ENCODE assay signal across 9 cellular contexts in the genomic region with DNA sequence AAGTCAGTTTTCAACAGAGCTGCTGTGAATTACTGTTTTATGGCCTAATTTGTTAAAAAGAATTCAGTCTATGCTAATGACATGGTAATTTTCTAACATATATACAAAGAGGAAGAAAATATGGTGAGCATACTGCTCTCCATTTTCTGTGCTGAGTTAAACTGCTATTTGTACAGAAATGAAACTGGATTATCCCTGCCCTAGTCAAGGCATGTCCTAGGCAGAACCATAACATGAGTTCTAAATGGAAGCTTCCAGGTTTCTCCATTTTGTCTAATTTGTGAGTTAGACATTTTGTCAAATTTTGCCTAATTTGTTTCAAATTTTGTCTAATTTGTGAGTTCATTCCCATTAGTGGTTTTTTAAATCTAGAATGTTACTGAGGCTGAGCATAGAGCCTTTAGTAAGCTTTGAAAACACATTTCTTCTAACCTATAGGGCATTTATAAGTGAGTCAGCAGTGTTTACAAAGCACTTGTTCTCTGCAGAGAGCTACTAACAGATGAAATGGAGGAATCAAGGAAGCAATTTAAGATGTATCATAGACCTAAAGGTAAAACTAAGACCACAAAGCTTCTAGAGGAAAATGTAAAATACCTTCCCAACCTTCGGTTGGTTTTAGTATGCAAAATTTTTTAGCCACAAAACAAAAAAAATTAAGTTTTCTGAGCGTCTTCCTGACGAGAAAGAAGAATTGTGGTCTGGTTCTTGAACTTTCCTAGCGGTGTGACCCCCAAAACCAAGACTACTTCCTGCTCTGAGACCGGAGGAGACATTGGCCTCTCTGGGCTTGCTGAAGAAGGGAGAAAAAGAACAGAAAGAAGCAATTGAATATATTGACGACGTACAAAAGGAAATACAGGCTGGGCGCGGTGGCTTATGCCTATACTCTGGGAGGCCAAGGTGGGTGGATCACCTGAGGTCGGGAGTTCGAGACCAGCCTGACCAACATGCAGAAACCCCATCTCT. TPM values are rescaled to one million over a fixed set of nuclear protein-coding genes. Genes with fewer than 3 reads are reported as not detected.
DNase-seq lines count a peak whose midpoint lies in the region; ATAC-seq, FAIRE-seq and TF ChIP-seq lines count a peak whose summit lies in the region.
"Had no signal": no experiment of that assay in that cellular context is flagged by ENCODE, and none has a peak within 500 bp of the region (broad histone marks: within the 10 kb centered on the region; RNA-seq: fewer than 3 reads in every experiment).

No MANE protein-coding gene starts in this region.

- H3K27me3 ChIP-seq in GM12878 (replicated peaks in 1 of 2; ENCODE audit: control insufficient read depth in 2 of 2, insufficient read depth in 2 of 2, low read length in 1 of 2) = no peaks in the 10 kb centered on the region

- 8% methylated on average over 11 of the region's 11 CpGs for WGBS in GM12878 (ENCODE audit: insufficient coverage, insufficient replicate concordance, low lambda C conversion rate, missing lambda C conversion rate)

- H3K27ac ChIP-seq in GM12878 (ENCODE audit: control insufficient read depth, insufficient read depth) = no peak overlapping the region

- no peak for TF ChIP-seq RAD21 in GM12878 (IDR thresholded peaks at IDR 0.05; ENCODE audit: insufficient read depth, low read depth, low read length)

- ATAC-seq in GM21390 (IDR thresholded peaks at IDR 0.05; ENCODE audit: unreplicated experiment) (peak; percentile 62), HG03460 (IDR thresholded peaks at IDR 0.05; ENCODE audit: unreplicated experiment) (peak; percentile 65), GM12878 (peak; percentile 37), GM18505 (IDR thresholded peaks at IDR 0.05; ENCODE audit: unreplicated experiment) (no peak)

- POLR2A ChIA-PET in GM12878 (lab: Charles Lee) = no interaction called here

- CTCF ChIA-PET in GM12878 (lab: Yijun Ruan, JAX) = interaction anchor here (1.0 to 3.1 kb wide), 9 partner anchors 9 to 112 kb away, joined by 3 to 18 read pairs (median 6); no protein-coding TSS in a partner anchor

- SMC1A ChIA-PET in GM12878 (lab: Charles Lee; ENCODE audit: uncharacterized antibody, unreplicated experiment) = interaction anchor here (0.7 to 3.4 kb wide), 11 partner anchors 9 to 101 kb away, joined by 3 to 21 read pairs (median 5); a partner anchor contains a TSS

- H2AFZ ChIP-seq in GM12878 (ENCODE audit: control insufficient read depth, low read depth, low read length) = no peak overlapping the region

- RAD21 ChIA-PET in GM12878 (lab: Charles Lee; ENCODE audit: unreplicated experiment) = interaction anchor here (1.0 to 2.1 kb wide), 3 partner anchors 10 to 38 kb away, joined by 4 to 9 read pairs (median 6); a partner anchor contains a TSS

- BruUV-seq in GM12878 (replicated peaks; lab: Mats Ljungman, UMichigan) = no TSS peak

- FAIRE-seq in GM12878 (lab: Jason Lieb, UNC) = peak; percentile 62

- H3K79me2 ChIP-seq in GM12878 (ENCODE audit: control insufficient read depth, insufficient read depth, low read length) = no peaks in the 10 kb centered on the region

- H4K20me1 ChIP-seq in GM12878 (ENCODE audit: control insufficient read depth, insufficient read depth) = no peaks in the 10 kb centered on the region

- H3K4me2 ChIP-seq in GM12878 (ENCODE audit: control insufficient read depth, insufficient read depth) = peak overlapping the region; percentile 4; the same call in 1 of the 2 replicates

- no peak for TF ChIP-seq CTCF in GM12878 (IDR thresholded peaks at IDR 0.05 in 2 of 3, conservative IDR thresholded peaks at IDR 0.05 in 1 of 3; ENCODE audit: control insufficient read depth in 2 of 3, extremely low read depth in 1 of 3, insufficient read depth in 1 of 3, low read depth in 3 of 3, low read length in 3 of 3)

- H3K9me3 ChIP-seq in GM12878 (replicated peaks; ENCODE audit: control insufficient read depth, insufficient read depth, low read length) = no peaks in the 10 kb centered on the region

- TF ChIP-seq POLR2A in GM12878 (IDR thresholded peaks at IDR 0.05; ENCODE audit: low read depth, low read length) (no peak), GM18505 (IDR thresholded peaks at IDR 0.05; ENCODE audit: borderline replicate concordance, extremely low read depth, insufficient read depth, insufficient read length) (no peak)

- H3K36me3 ChIP-seq in GM12878 (ENCODE audit: control insufficient read depth in 2 of 2, insufficient read depth in 2 of 2, low read length in 1 of 2) = no peaks in the 10 kb centered on the region

- DNase-seq in DMS53 (lab: John Stamatoyannopoulos, UW) (peak; percentile 55), GM12878 (ENCODE audit: low read depth, low spot score) (no peak), G401 (ENCODE audit: low spot score) (no peak), NCI-H1048 (lab: John Stamatoyannopoulos, UW) (no peak), SKM-1 (lab: John Stamatoyannopoulos, UW; ENCODE audit: unreplicated experiment) (no peak)
- DNase-seq: NCI-H1417 treated with DMSO at 0.1 percent for 48 hours had no signal

- in situ Hi-C loops in GM12878 (cut with MboI) = no loop called here
- in situ Hi-C loops in G401 (cut with HindIII; ENCODE audit: low sequenced_read_pairs) = no loop called here

- peaks cover 7% of the 10 kb centered on the region; the same call in 1 of the 2 replicates for H3K4me1 ChIP-seq in GM12878 (ENCODE audit: control insufficient read depth, insufficient read depth, low read length)

- intact Hi-C loops in GM12878 (cut with micrococcal nuclease; ENCODE audit: unreplicated experiment) = no loop called here

- H3K4me3 ChIP-seq in GM12878 = no peak overlapping the region

- no peak for TF ChIP-seq EP300 in GM12878 (IDR thresholded peaks at IDR 0.05; ENCODE audit: borderline replicate concordance in 1 of 2, control insufficient read depth in 1 of 2, low read depth in 2 of 2, low read length in 2 of 2)

- H3K9ac ChIP-seq in GM12878 (ENCODE audit: control insufficient read depth, insufficient read depth, low read length) = no peak overlapping the region

TF ChIP-seq in GM12878, 131 proteins besides CTCF, POLR2A, EP300 and RAD21 (continues in another document):
- 0 out of 4 replicates have a peak, but pooled peaks have one; percentile 17 to 21 for TF ChIP-seq IKZF2 (IDR thresholded peaks at IDR 0.05)
- TF ChIP-seq NR2F1 (conservative IDR thresholded peaks at IDR 0.05) = 0 out of 2 replicates have a peak, but pooled peaks have one; percentile 38
- no peak for TF ChIP-seq HDGF (IDR thresholded peaks at IDR 0.05)
- TF ChIP-seq CHD2 (IDR thresholded peaks at IDR 0.05; ENCODE audit: borderline replicate concordance, low read depth, low read length) = no peak
- TF ChIP-seq POU2F2 (IDR thresholded peaks at IDR 0.05; ENCODE audit: borderline replicate concordance, low read depth, low read length) = 0 out of 3 replicates have a peak, but pooled peaks have one; percentile 21
- TF ChIP-seq POLR2AphosphoS5 (IDR thresholded peaks at IDR 0.05; ENCODE audit: low read length) = no peak
- TF ChIP-seq NFIC (IDR thresholded peaks at IDR 0.05; ENCODE audit: low read depth, low read length) = peak; percentile 66
- TF ChIP-seq RUNX3 (IDR thresholded peaks at IDR 0.05; ENCODE audit: low read length) = peak; percentile 91
- no peak for TF ChIP-seq SP1 (IDR thresholded peaks at IDR 0.05; ENCODE audit: low read depth, low read length)
- TF ChIP-seq ZNF622 (IDR thresholded peaks at IDR 0.05) = no peak

RNA-seq across cellular contexts. Expression of a gene that starts 9.8 kb away (rescaled TPM):
- total RNA-seq in GM12878 (2013; cell fraction: nucleolus; rRNA removed) = not detected in 2 replicates
- total RNA-seq in GM12878 (2014; rRNA removed) (0.06 TPM in 1 of 2 replicates, not detected in the other), GM12878 (2014; rRNA removed; fragmentation: Illumina TruSeq; extraction: Trizol) (0.05 TPM in 1 of 2 replicates, not detected in the other), GM12878 (2021) (not detected in 2 replicates)
- polyA plus RNA-seq in GM12878 (2011; ENCODE audit: low read depth) = not detected
- polyA plus RNA-seq in GM12878 (2011; rRNA removed) (not detected in 2 replicates), GM12878 (2014; fragmentation: Illumina TruSeq; extraction: Trizol) (0.10 and 0.28 TPM in 2 replicates), GM12878 (2014; fragmentation: Nextera tagmentation; extraction: Ambion mirVana) (not detected), GM12878 (2014; rRNA removed) (0.06 and 0.37 TPM in 2 replicates), GM12878 (2016; fragmentation: Nextera tagmentation; extraction: Ambion mirVana) (not detected)
- polyA plus RNA-seq in GM12878 (2011; cell fraction: cytosol; rRNA removed) = not detected in 2 replicates
- polyA plus RNA-seq in GM12878 (2011; cell fraction: nucleus; rRNA removed) = not detected in 2 replicates
- not detected in 2 replicates for polyA plus RNA-seq in GM12878 (2012)
- not detected in 2 replicates for polyA minus RNA-seq in GM12878 (2011; rRNA and poly(A)+ RNA removed)
- not detected in 2 replicates for polyA minus RNA-seq in GM12878 (2011; cell fraction: cytosol; rRNA and poly(A)+ RNA removed)
- polyA minus RNA-seq in GM12878 (2011; cell fraction: nucleus; rRNA and poly(A)+ RNA removed) = not detected in 2 replicates
- not detected in 2 replicates for total RNA-seq in G401 (2014; rRNA removed; shearing (Covaris generic))

RNA-seq across cellular contexts. Expression of a gene that starts 48.1 kb away (rescaled TPM):
- not detected in 2 replicates for total RNA-seq in GM12878 (2013; cell fraction: nucleolus; rRNA removed)
- 0.06 TPM in 1 of 2 replicates, not detected in the other for total RNA-seq in GM12878 (2014; rRNA removed)
- total RNA-seq in GM12878 (2014; rRNA removed; fragmentation: Illumina TruSeq; extraction: Trizol) = not detected in 2 replicates
- total RNA-seq in GM12878 (2021) = not detected in 2 replicates
- polyA plus RNA-seq in GM12878 (2011; ENCODE audit: low read depth) = not detected
- polyA plus RNA-seq in GM12878 (2011; rRNA removed) = not detected in 2 replicates
- not detected in 2 replicates for polyA plus RNA-seq in GM12878 (2011; cell fraction: cytosol; rRNA removed)
- polyA plus RNA-seq in GM12878 (2011; cell fraction: nucleus; rRNA removed) = not detected in 2 replicates
- 0.14 TPM in 1 of 2 replicates, not detected in the other for polyA plus RNA-seq in GM12878 (2012)
- polyA plus RNA-seq in GM12878 (2014; fragmentation: Illumina TruSeq; extraction: Trizol) = 0.10 TPM in 1 of 2 replicates, not detected in the other
- polyA plus RNA-seq in GM12878 (2014; fragmentation: Nextera tagmentation; extraction: Ambion mirVana) = under 1 TPM in 1 of 2 experiments, not detected in 1; 0.16 TPM
- polyA plus RNA-seq in GM12878 (2014; rRNA removed) = 0.08 TPM in 1 of 2 replicates, not detected in the other
- under 1 TPM; 0.21 to 0.27 TPM for polyA plus RNA-seq in GM12878 (2016; fragmentation: Nextera tagmentation; extraction: Ambion mirVana)
- polyA minus RNA-seq in GM12878 (2011; rRNA and poly(A)+ RNA removed) = not detected in 2 replicates
- not detected in 2 replicates for polyA minus RNA-seq in GM12878 (2011; cell fraction: cytosol; rRNA and poly(A)+ RNA removed)
- polyA minus RNA-seq in GM12878 (2011; cell fraction: nucleus; rRNA and poly(A)+ RNA removed) = not detected in 2 replicates
- 0.20 TPM in 1 of 2 replicates, not detected in the other for total RNA-seq in G401 (2014; rRNA removed; shearing (Covaris generic))
